In genomic region chr10:79025113-79025832, GRCh38 we compare ENCODE assay signal across 9 cellular contexts. TPM values are rescaled to one million over a fixed set of nuclear protein-coding genes. Genes with fewer than 3 reads are reported as not detected.
A peak's percentile ranks its signal among the peaks of the same experiment; 100 is the strongest.
DNase-seq lines count a peak whose midpoint lies in the region; ATAC-seq and TF ChIP-seq lines count a peak whose summit lies in the region.
"Had no signal": no experiment of that assay in that cellular context is flagged by ENCODE, and none has a peak within 500 bp of the region (broad histone marks: within the 10 kb centered on the region; RNA-seq: fewer than 3 reads in every experiment).

No MANE protein-coding gene starts in this region.

- TF ChIP-seq POLR2A in sigmoid colon (IDR thresholded peaks at IDR 0.05), result no peak

- peak in 6 of 8 donors; percentile 31 to 69 (median 51) for ATAC-seq in heart right ventricle
- no peak for ATAC-seq in GM19463 (IDR thresholded peaks at IDR 0.05; ENCODE audit: unreplicated experiment)
- ATAC-seq in GM21367 (IDR thresholded peaks at IDR 0.05; ENCODE audit: unreplicated experiment), result no peak
- no peak for ATAC-seq in GM18520 (IDR thresholded peaks at IDR 0.05; ENCODE audit: unreplicated experiment)

- H3K27me3 ChIP-seq in heart right ventricle, result no peaks in the 10 kb centered on the region
- no peaks in the 10 kb centered on the region for H3K27me3 ChIP-seq in sigmoid colon

- peak in 1 of 4 donors; percentile 8 for TF ChIP-seq EP300 in sigmoid colon (IDR thresholded peaks at IDR 0.05)

- TF ChIP-seq CTCF in heart right ventricle (IDR thresholded peaks at IDR 0.05), result no peak
- no peak for TF ChIP-seq CTCF in sigmoid colon (IDR thresholded peaks at IDR 0.05)

- H3K36me3 ChIP-seq in heart right ventricle (no peaks in the 10 kb centered on the region), sigmoid colon (no peaks in the 10 kb centered on the region)

- no peaks in the 10 kb centered on the region for H3K9me3 ChIP-seq in heart right ventricle
- no peaks in the 10 kb centered on the region for H3K9me3 ChIP-seq in sigmoid colon

- H3K4me1 ChIP-seq in heart right ventricle (peaks cover 4 to 35% (median 12%) of the 10 kb centered on the region in 9 donors), sigmoid colon (peaks cover 0 to 29% (median 19%) of the 10 kb centered on the region in 4 donors)

- DNase-seq in NCI-H1092 (lab: John Stamatoyannopoulos, UW) (peak; percentile 20), heart right ventricle (peak in 1 of 2 donors; percentile 25), sigmoid colon (peak; percentile 82), NOMO-1 treated with DMSO at 0.1 percent for 48 hours (lab: John Stamatoyannopoulos, UW; ENCODE audit: unreplicated experiment) (no peak)
- DNase-seq in activated CD8-positive, alpha-beta memory T cell treated with anti-CD3 and anti-CD28 coated beads for 4 hours (ENCODE audit: low read depth in 2 of 2), result peak; percentile 26 to 30
- DNase-seq: Karpas-422 had no signal

- peak overlapping the region in 3 of 10 donors; percentile 79 to 88 (median 86) for H3K27ac ChIP-seq in heart right ventricle
- H3K27ac ChIP-seq in sigmoid colon, result peak overlapping the region in 3 of 4 donors; percentile 52 to 69 (median 65)

- H3K4me3 ChIP-seq in heart right ventricle, result no peak overlapping the region
- no peak overlapping the region for H3K4me3 ChIP-seq in sigmoid colon

- 44 to 56% methylated on average over 23 of the region's 23 CpGs for WGBS in heart right ventricle, 2 donors
- WGBS in sigmoid colon, 2 donors, result 71 to 79% methylated on average over 23 of the region's 23 CpGs

- intact Hi-C loops in heart right ventricle (cut with DNase I) (no loop called here), sigmoid colon (cut with DNase I) (no loop called here)

RNA-seq across cellular contexts. Expression of gene ZMIZ1, which starts 43.5 kb away (rescaled TPM):
- total RNA-seq in heart right ventricle (10 to 100 TPM; 40.4 to 61.5 (median 50.8) TPM), sigmoid colon (10 to 100 TPM; 26.5 to 49.3 (median 37.5) TPM)
- polyA plus RNA-seq in heart right ventricle (10 to 100 TPM; 24.2 to 26.8 TPM), sigmoid colon (10 to 100 TPM; 17.4 to 31.5 (median 25.4) TPM)

Comparison
In these comparisons a context has a peak if more than half of its experiments do, and no peak if none do; other contexts are left out.
1. ATAC-seq: peak in heart right ventricle (6 of 8); none in GM19463 (single experiment), GM21367 (single experiment) and GM18520 (single experiment).